Comparison of ENCODE assay signal across 19 cellular contexts in genomic region chr1:101365881-101366280, GRCh38.
"Had no signal": no experiment of that assay in that cellular context is flagged by ENCODE, and none has a peak within 500 bp of the region (broad histone marks: within the 10 kb centered on the region; RNA-seq: fewer than 3 reads in every experiment).

No MANE protein-coding gene starts in this region.

- H3K4me3 Mint-ChIP-seq: activated CD4-positive, alpha-beta memory T cell treated with anti-CD3 and anti-CD28 coated beads, Interleukin-2, amount 10 ng/mL, durations not matched to agents 7 days and 5 days; activated CD4-positive, alpha-beta T cell treated with anti-CD3 and anti-CD28 coated beads for 36 hours; activated naive CD8-positive, alpha-beta T cell; activated T-cell treated with anti-CD3 and anti-CD28 coated beads, Interleukin-2, amount 50 U/mL, for 4 hours; brain; dendritic cell treated with granulocyte-macrophage colony-stimulating factor and Interleukin-4, amounts not matched to agents 40 ng/mL and 50 ng/mL, for 4 days; natural killer cell treated with Interleukin-12 subunit alpha and Interleukin-12 subunit beta and Interleukin-15 and Interleukin-18, amount 100 ng/mL, for 72 hours; stimulated activated naive CD8-positive, alpha-beta T cell treated with anti-CD3 and anti-CD28 coated beads, Interleukin-15, amount 100 ng/mL, for 72 hours; T-helper 1 cell treated with Interleukin-12 subunit alpha and Interleukin-12 subunit beta and Interleukin-4 antibody, amounts not matched to agents 30 μg/mL and 1 μg/mL, for 36 hours had no signal

- H3K27me3 Mint-ChIP-seq: activated CD4-positive, alpha-beta T cell treated with anti-CD3 and anti-CD28 coated beads for 36 hours; activated naive CD8-positive, alpha-beta T cell; brain; dendritic cell treated with granulocyte-macrophage colony-stimulating factor and Interleukin-4, amounts not matched to agents 40 ng/mL and 50 ng/mL, for 4 days; natural killer cell treated with Interleukin-12 subunit alpha and Interleukin-12 subunit beta and Interleukin-15 and Interleukin-18, amount 100 ng/mL, for 72 hours; stimulated activated naive CD8-positive, alpha-beta T cell treated with anti-CD3 and anti-CD28 coated beads, Interleukin-15, amount 100 ng/mL, for 72 hours had no signal

- H3K36me3 Mint-ChIP-seq: activated naive CD8-positive, alpha-beta T cell; brain; natural killer cell treated with Interleukin-12 subunit alpha and Interleukin-12 subunit beta and Interleukin-15 and Interleukin-18, amount 100 ng/mL, for 72 hours had no signal

- H3K36me3 ChIP-seq: left ventricle myocardium inferior, prostate gland, upper lobe of left lung had no signal

- ATAC-seq: activated CD4-positive, alpha-beta T cell treated with anti-CD3 and anti-CD28 coated beads for 36 hours; activated T-cell treated with anti-CD3 and anti-CD28 coated beads, Interleukin-2, amount 50 U/mL, for 4 hours; natural killer cell treated with Interleukin-12 subunit alpha and Interleukin-12 subunit beta and Interleukin-15 and Interleukin-18, amount 100 ng/mL, for 72 hours; right cardiac atrium; stimulated activated naive CD8-positive, alpha-beta T cell treated with anti-CD3 and anti-CD28 coated beads, Interleukin-15, amount 100 ng/mL, for 72 hours had no signal

- H3K4me3 ChIP-seq: left ventricle myocardium inferior, prostate gland, testis, upper lobe of left lung had no signal

- H3K9me3 Mint-ChIP-seq: activated CD4-positive, alpha-beta memory T cell treated with anti-CD3 and anti-CD28 coated beads, Interleukin-2, amount 10 ng/mL, durations not matched to agents 7 days and 5 days; activated T-cell treated with anti-CD3 and anti-CD28 coated beads, Interleukin-2, amount 50 U/mL, for 4 hours; brain; dendritic cell treated with granulocyte-macrophage colony-stimulating factor and Interleukin-4, amounts not matched to agents 40 ng/mL and 50 ng/mL, for 4 days; natural killer cell treated with Interleukin-12 subunit alpha and Interleukin-12 subunit beta and Interleukin-15 and Interleukin-18, amount 100 ng/mL, for 72 hours; stimulated activated naive CD8-positive, alpha-beta T cell treated with anti-CD3 and anti-CD28 coated beads, Interleukin-15, amount 100 ng/mL, for 72 hours; T-helper 1 cell treated with Interleukin-12 subunit alpha and Interleukin-12 subunit beta and Interleukin-4 antibody, amounts not matched to agents 30 μg/mL and 1 μg/mL, for 36 hours had no signal

- H3K27ac ChIP-seq: foreskin keratinocyte, left ventricle myocardium inferior, prostate gland, testis, upper lobe of left lung had no signal

- H3K4me1 ChIP-seq: foreskin keratinocyte, prostate gland, testis had no signal

- H3K27me3 ChIP-seq: foreskin keratinocyte, testis, upper lobe of left lung had no signal

- H3K9me3 ChIP-seq: left ventricle myocardium inferior, prostate gland, testis, upper lobe of left lung had no signal

- DNase-seq: activated CD4-positive, alpha-beta memory T cell treated with anti-CD3 and anti-CD28 coated beads, Interleukin-2, amount 10 ng/mL, durations not matched to agents 7 days and 5 days; activated CD4-positive, alpha-beta T cell treated with anti-CD3 and anti-CD28 coated beads for 36 hours; activated effector memory CD4-positive, alpha-beta T cell treated with anti-CD3 and anti-CD28 coated beads, Interleukin-2, amount 50 U/mL, for 16 hours; activated T-cell treated with anti-CD3 and anti-CD28 coated beads, Interleukin-2, amount 50 U/mL, for 4 hours; amygdala; effector memory CD4-positive, alpha-beta T cell; left ventricle myocardium inferior; nucleus accumbens; right cardiac atrium; stimulated activated naive CD8-positive, alpha-beta T cell treated with anti-CD3 and anti-CD28 coated beads, Interleukin-15, amount 100 ng/mL, for 72 hours; testis; upper lobe of left lung had no signal

- H3K27ac Mint-ChIP-seq: activated CD4-positive, alpha-beta memory T cell treated with anti-CD3 and anti-CD28 coated beads, Interleukin-2, amount 10 ng/mL, durations not matched to agents 7 days and 5 days; activated CD4-positive, alpha-beta T cell treated with anti-CD3 and anti-CD28 coated beads for 36 hours; activated naive CD8-positive, alpha-beta T cell; brain; dendritic cell treated with granulocyte-macrophage colony-stimulating factor and Interleukin-4, amounts not matched to agents 40 ng/mL and 50 ng/mL, for 4 days; natural killer cell treated with Interleukin-12 subunit alpha and Interleukin-12 subunit beta and Interleukin-15 and Interleukin-18, amount 100 ng/mL, for 72 hours; stimulated activated naive CD8-positive, alpha-beta T cell treated with anti-CD3 and anti-CD28 coated beads, Interleukin-15, amount 100 ng/mL, for 72 hours; T-helper 1 cell treated with Interleukin-12 subunit alpha and Interleukin-12 subunit beta and Interleukin-4 antibody, amounts not matched to agents 30 μg/mL and 1 μg/mL, for 36 hours had no signal
